1 cellular context compared by ENCODE assay signal in genomic region chr6:11785953-11786579, GRCh38.
TF ChIP-seq lines count a peak whose summit lies in the region.

No MANE protein-coding gene starts in this region.

TF ChIP-seq in GM12878, 131 proteins besides CTCF, POLR2A, EP300 and RAD21 (continued from another document):
- TF ChIP-seq NFXL1 (IDR thresholded peaks at IDR 0.05; ENCODE audit: borderline replicate concordance) (no peak), JUND (IDR thresholded peaks at IDR 0.05; ENCODE audit: low read depth, low read length) (peak; percentile 78; the same call in 1 of the 2 replicates), ZNF274 (IDR thresholded peaks at IDR 0.05; ENCODE audit: insufficient read depth, insufficient read length) (no peak), ZNF217 (IDR thresholded peaks at IDR 0.05) (peak; percentile 41; the same call in 1 of the 2 replicates), POU2F2 (IDR thresholded peaks at IDR 0.05; ENCODE audit: borderline replicate concordance, low read depth, low read length) (0 out of 3 replicates have a peak, but pooled peaks have one; percentile 15), BACH1 (IDR thresholded peaks at IDR 0.05; ENCODE audit: borderline replicate concordance) (peak; percentile 80; the same call in 1 of the 2 replicates), MEF2B (IDR thresholded peaks at IDR 0.05; ENCODE audit: partially characterized antibody, poor library complexity, severe bottlenecking) (peak; percentile 67), RB1 (IDR thresholded peaks at IDR 0.05; ENCODE audit: borderline replicate concordance) (no peak; the same call in 1 of the 2 replicates), EED (IDR thresholded peaks at IDR 0.05; ENCODE audit: low read depth) (peak; percentile 92), SMAD5 (IDR thresholded peaks at IDR 0.05; ENCODE audit: low read depth) (no peak), RFX5 (IDR thresholded peaks at IDR 0.05; ENCODE audit: low read depth, low read length) (0 out of 2 replicates have a peak, but pooled peaks have one; percentile 36), PBX3 (IDR thresholded peaks at IDR 0.05; ENCODE audit: insufficient replicate concordance, low read depth, low read length) (no peak), KAT2A (conservative IDR thresholded peaks at IDR 0.05; ENCODE audit: control insufficient read depth, low read depth, low read length) (no peak), RBBP5 (conservative IDR thresholded peaks at IDR 0.05) (no peak)
